Comparison of ENCODE assay signal across 8 cellular contexts in the genomic region with DNA sequence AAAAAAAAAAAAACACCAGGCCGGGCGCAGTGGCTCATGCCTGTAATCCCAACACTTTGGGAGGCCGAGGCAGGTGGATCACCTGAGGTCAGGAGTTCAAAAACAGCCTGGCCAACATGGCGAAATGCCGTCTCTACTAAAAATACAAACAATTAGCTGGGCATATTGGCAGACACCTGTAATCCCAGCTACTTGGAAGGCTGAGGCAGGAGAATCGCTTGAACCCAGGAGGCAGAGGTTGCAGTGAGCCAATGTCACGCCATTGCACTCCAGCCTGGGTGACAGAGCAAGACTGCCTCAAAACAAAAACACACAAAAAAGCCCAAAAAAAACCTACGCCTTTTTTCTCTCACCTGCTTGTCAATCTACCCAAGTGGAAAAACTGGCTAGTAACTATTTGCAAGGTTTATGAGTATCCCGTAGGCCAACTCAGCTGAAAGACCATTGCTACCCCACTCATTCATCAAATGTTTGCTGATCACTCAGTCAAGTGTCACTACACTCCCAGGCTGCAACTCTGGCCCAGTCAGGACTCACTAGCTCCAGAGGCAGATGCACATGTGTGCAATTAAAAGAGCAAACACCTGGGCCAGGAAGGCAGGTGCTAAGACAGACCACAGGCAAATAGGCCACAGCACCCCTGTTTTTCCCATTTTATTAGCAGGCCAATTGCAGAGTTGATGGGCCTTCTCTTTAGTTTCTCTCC. TPM values are rescaled to one million over a fixed set of nuclear protein-coding genes. Genes with fewer than 3 reads are reported as not detected.
DNase-seq lines count a peak whose midpoint lies in the region; ATAC-seq, FAIRE-seq and TF ChIP-seq lines count a peak whose summit lies in the region.

No MANE protein-coding gene starts in this region.

- peak overlapping the region; percentile 88; the same call in 1 of the 2 replicates for H3K4me2 ChIP-seq in KMS-11
- H3K4me2 ChIP-seq in mesendoderm (ENCODE audit: low read length), result peak overlapping the region; percentile 7

- no peak overlapping the region for H2BK120ac ChIP-seq in mesendoderm (ENCODE audit: low read depth, low read length)

- no peak overlapping the region for H3K18ac ChIP-seq in mesendoderm (ENCODE audit: low read length)

- no peak overlapping the region for H3K4ac ChIP-seq in mesendoderm (ENCODE audit: low read depth, low read length)

- no peak overlapping the region for H3K56ac ChIP-seq in mesendoderm (ENCODE audit: low read length)

- H3K36me3 ChIP-seq in KMS-11 (ENCODE audit: insufficient read depth) (no peaks in the 10 kb centered on the region), mesendoderm (ENCODE audit: control insufficient read depth, insufficient read depth, low read length) (no peaks in the 10 kb centered on the region)

- no CpG with 5 or more reads among the region's 9 CpGs for WGBS in mesendoderm (ENCODE audit: extremely low coverage, insufficient coverage, low lambda C conversion rate)

- H3K27ac ChIP-seq in KMS-11 (no peak overlapping the region), angular gyrus (ENCODE audit: low read depth, low read length) (peak overlapping the region; percentile 91), mesendoderm (ENCODE audit: low read depth, low read length) (no peak overlapping the region)

- no peak overlapping the region for H4K5ac ChIP-seq in mesendoderm (ENCODE audit: low read length)

- H2BK5ac ChIP-seq in mesendoderm (ENCODE audit: low read length), result no peak overlapping the region

- CTCF ChIA-PET in AG04449 (lab: Yijun Ruan, JAX), result interaction anchor here (0.7 to 34.5 kb wide), 7 partner anchors 1 to 192 kb away, joined by 3 to 1139 read pairs (median 30); a partner anchor contains a TSS

- no peak overlapping the region for H2BK15ac ChIP-seq in mesendoderm (replicated peaks; ENCODE audit: low read depth)

- H3K4me1 ChIP-seq in KMS-11 (ENCODE audit: low read depth, poor library complexity, severe bottlenecking) (peaks cover 45% of the 10 kb centered on the region), mesendoderm (ENCODE audit: control insufficient read depth, low read depth, low read length) (peaks cover 13% of the 10 kb centered on the region)

- no peak for TF ChIP-seq CTCF in AG04449 (IDR thresholded peaks at IDR 0.05; ENCODE audit: insufficient read depth, low read length, missing control alignments)
- no peak; the same call in 1 of the 2 replicates for TF ChIP-seq CTCF in KMS-11 (conservative IDR thresholded peaks at IDR 0.05; ENCODE audit: low read depth, low read length)
- TF ChIP-seq CTCF in GM10266 (IDR thresholded peaks at IDR 0.05; ENCODE audit: control insufficient read depth, insufficient read depth, low read depth, missing control alignments), result no peak

- H2AK5ac ChIP-seq in mesendoderm (ENCODE audit: low read length), result no peak overlapping the region

- no peaks in the 10 kb centered on the region; the same call in 1 of the 2 replicates for H3K79me2 ChIP-seq in KMS-11 (ENCODE audit: insufficient read depth, low read depth)
- H3K79me2 ChIP-seq in mesendoderm (ENCODE audit: control insufficient read depth, insufficient read depth, low read length), result peaks cover 2% of the 10 kb centered on the region

- no peaks in the 10 kb centered on the region for H3K27me3 ChIP-seq in KMS-11 (ENCODE audit: insufficient read depth, low read depth)
- H3K27me3 ChIP-seq in mesendoderm (ENCODE audit: insufficient read depth, low read length, poor library complexity), result no peaks in the 10 kb centered on the region

- H4K20me1 ChIP-seq in KMS-11 (ENCODE audit: insufficient read depth), result no peaks in the 10 kb centered on the region

- POLR2A ChIA-PET in AG04449 (lab: Yijun Ruan, JAX), result interaction anchor here (0.9 to 4.1 kb wide), 5 partner anchors 7 to 57 kb away, joined by 4 to 25 read pairs (median 10); a partner anchor contains a TSS

- no peak for FAIRE-seq in HTR-8/SVneo (lab: Jason Lieb, UNC)

- DNase-seq in AG04449 (ENCODE audit: low read depth, low spot score), result no peak
- DNase-seq in mesendoderm, result no peak
- no peak for DNase-seq in GM10266 (ENCODE audit: extremely low spot score)
- DNase-seq in NCI-H2171 treated with DMSO at 0.1 percent for 48 hours (lab: John Stamatoyannopoulos, UW), result no peak
- DNase-seq in HTR-8/SVneo (ENCODE audit: insufficient read length, low spot score), result no peak

- no peak overlapping the region for H4K8ac ChIP-seq in mesendoderm (ENCODE audit: low read depth, low read length)

- H3K79me1 ChIP-seq in mesendoderm (ENCODE audit: low read length), result peaks cover 2% of the 10 kb centered on the region

- no peak overlapping the region for H3K23ac ChIP-seq in mesendoderm (ENCODE audit: low read length)

- H3K4me3 ChIP-seq in AG04449 (ENCODE audit: low read depth, low read length) (peak overlapping the region; percentile 83), KMS-11 (IDR thresholded peaks at IDR 0.05; ENCODE audit: insufficient read depth, low read depth, low read length) (no peak overlapping the region), mesendoderm (ENCODE audit: low read length) (no peak overlapping the region)

- no peak overlapping the region for H2AFZ ChIP-seq in KMS-11 (ENCODE audit: low read depth)

- H3K9ac ChIP-seq in KMS-11 (no peak overlapping the region; the same call in 1 of the 2 replicates), mesendoderm (ENCODE audit: low read length) (no peak overlapping the region)

- ATAC-seq in GM21381 (IDR thresholded peaks at IDR 0.05; ENCODE audit: unreplicated experiment), result no peak

RNA-seq across cellular contexts. Expression of a gene that starts 2.0 kb away (rescaled TPM):
- polyA plus RNA-seq in mesendoderm (2013, experiment 1 of 2), result 54.9 TPM
- 61.7 TPM for polyA plus RNA-seq in mesendoderm (2013, experiment 2 of 2)

RNA-seq across cellular contexts. Expression of a gene that starts 34.0 kb away (rescaled TPM):
- polyA plus RNA-seq in mesendoderm (2013, experiment 1 of 2), result 8.1 TPM
- polyA plus RNA-seq in mesendoderm (2013, experiment 2 of 2), result 8.5 TPM

RNA-seq across cellular contexts. Expression of a gene that starts 36.0 kb away (rescaled TPM):
- 6.4 TPM for polyA plus RNA-seq in mesendoderm (2013, experiment 1 of 2)
- 6.0 TPM for polyA plus RNA-seq in mesendoderm (2013, experiment 2 of 2)
